15 cellular contexts compared by ENCODE assay signal in the genomic region with DNA sequence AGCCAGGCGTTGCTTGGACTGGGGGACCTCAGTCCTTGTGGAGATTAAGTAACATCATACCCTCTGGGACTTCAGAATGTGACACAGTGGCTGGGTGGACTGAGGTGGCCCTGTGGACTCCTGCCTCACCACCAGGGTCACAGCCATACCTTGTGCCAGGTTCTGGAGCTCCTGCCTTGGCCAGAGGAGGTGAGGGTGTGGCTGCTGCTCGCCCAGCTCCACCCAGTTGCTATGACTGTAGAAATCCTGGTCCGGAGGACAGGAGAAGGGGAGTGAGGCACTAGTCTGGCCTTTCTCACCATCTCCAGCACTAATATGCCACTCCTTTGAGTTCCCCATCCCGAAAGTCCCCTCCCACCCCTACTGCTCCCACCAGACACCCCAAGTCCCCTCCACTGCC. TPM values are rescaled to one million over a fixed set of nuclear protein-coding genes. Genes with fewer than 3 reads are reported as not detected.
DNase-seq lines count a peak whose midpoint lies in the region; ATAC-seq lines count a peak whose summit lies in the region.
"Had no signal": no experiment of that assay in that cellular context is flagged by ENCODE, and none has a peak within 500 bp of the region (broad histone marks: within the 10 kb centered on the region; RNA-seq: fewer than 3 reads in every experiment).

No MANE protein-coding gene starts in this region.

- intact Hi-C loops in activated CD4-positive, alpha-beta memory T cell treated with anti-CD3 and anti-CD28 coated beads for 36 hours (cut with micrococcal nuclease), result loop anchor here (5.0 kb wide), 1 partner anchor 47 kb away; no protein-coding TSS in a partner anchor
- intact Hi-C loops in left colon (cut with DNase I, micrococcal nuclease), result no loop called here

- peaks cover 19% of the 10 kb centered on the region for H3K36me3 Mint-ChIP-seq in activated CD4-positive, alpha-beta memory T cell treated with anti-CD3 and anti-CD28 coated beads, Interleukin-2, amount 10 ng/mL, durations not matched to agents 7 days and 5 days (ENCODE audit: low read depth)
- peaks cover 8% of the 10 kb centered on the region for H3K36me3 Mint-ChIP-seq in activated CD4-positive, alpha-beta memory T cell treated with anti-CD3 and anti-CD28 coated beads for 36 hours
- peaks cover 13 to 26% of the 10 kb centered on the region in 2 donors for H3K36me3 Mint-ChIP-seq in stimulated activated naive B cell treated with anti-CD40 and anti-IgM and Interleukin-4, amounts not matched to agents 10 μg/mL and 1 μg/mL and 100 μg/mL, for 72 hours

- H3K9me3 Mint-ChIP-seq in activated CD4-positive, alpha-beta memory T cell treated with anti-CD3 and anti-CD28 coated beads, Interleukin-2, amount 10 ng/mL, durations not matched to agents 7 days and 5 days, result no peaks in the 10 kb centered on the region
- no peaks in the 10 kb centered on the region for H3K9me3 Mint-ChIP-seq in activated CD4-positive, alpha-beta memory T cell treated with anti-CD3 and anti-CD28 coated beads for 36 hours
- H3K9me3 Mint-ChIP-seq in stimulated activated naive B cell treated with anti-CD40 and anti-IgM and Interleukin-4, amounts not matched to agents 10 μg/mL and 1 μg/mL and 100 μg/mL, for 72 hours, result no peaks in the 10 kb centered on the region
- H3K9me3 Mint-ChIP-seq: effector memory CD8-positive, alpha-beta T cell had no signal

- ATAC-seq in left colon, result peak; percentile 69
- ATAC-seq in stimulated activated naive B cell treated with anti-CD40 and anti-IgM and Interleukin-4, amounts not matched to agents 10 μg/mL and 1 μg/mL and 100 μg/mL, for 72 hours (replicated peaks), result no peak
- ATAC-seq: effector memory CD8-positive, alpha-beta T cell; naive thymus-derived CD4-positive, alpha-beta T cell had no signal

- CTCF ChIA-PET in activated CD4-positive, alpha-beta memory T cell treated with anti-CD3 and anti-CD28 coated beads, Interleukin-2, amount 10 ng/mL, durations not matched to agents 7 days and 5 days (lab: Charles Lee), result interaction anchor here (0.5 to 1.2 kb wide), 4 partner anchors 11 to 1483 kb away, joined by 3 to 4 read pairs (median 3); a partner anchor contains a TSS
- CTCF ChIA-PET in activated CD4-positive, alpha-beta memory T cell treated with anti-CD3 and anti-CD28 coated beads for 36 hours (lab: Charles Lee), result interaction anchor here (1.9 kb wide), 1 partner anchor 16 kb away, joined by 7 read pairs; no protein-coding TSS in a partner anchor

- peak overlapping the region; percentile 63 for H3K27ac Mint-ChIP-seq in activated CD4-positive, alpha-beta memory T cell treated with anti-CD3 and anti-CD28 coated beads, Interleukin-2, amount 10 ng/mL, durations not matched to agents 7 days and 5 days
- no peak overlapping the region for H3K27ac Mint-ChIP-seq in activated CD4-positive, alpha-beta memory T cell treated with anti-CD3 and anti-CD28 coated beads for 36 hours
- H3K27ac Mint-ChIP-seq in stimulated activated naive B cell treated with anti-CD40 and anti-IgM and Interleukin-4, amounts not matched to agents 10 μg/mL and 1 μg/mL and 100 μg/mL, for 72 hours, result peak overlapping the region; percentile 86

- DNase-seq in activated CD4-positive, alpha-beta memory T cell treated with anti-CD3 and anti-CD28 coated beads, Interleukin-2, amount 10 ng/mL, durations not matched to agents 7 days and 5 days, result no peak
- DNase-seq in activated CD4-positive, alpha-beta memory T cell treated with anti-CD3 and anti-CD28 coated beads for 36 hours, result no peak
- DNase-seq in SW480 (ENCODE audit: low spot score), result peak; percentile 48
- DNase-seq in left colon, result peak; percentile 69 to 80
- DNase-seq in stimulated activated naive B cell treated with anti-CD40 and anti-IgM and Interleukin-4, amounts not matched to agents 10 μg/mL and 1 μg/mL and 100 μg/mL, for 72 hours, result no peak
- no peak for DNase-seq in NCI-H2081 (lab: John Stamatoyannopoulos, UW)
- no peak for DNase-seq in NCI-H2029 treated with DMSO at 0.1 percent for 48 hours (lab: John Stamatoyannopoulos, UW)
- DNase-seq in stimulated activated naive CD4-positive, alpha-beta T cell (lab: John Stamatoyannopoulos, UW), result no peak
- DNase-seq: activated naive CD4-positive, alpha-beta T cell treated with anti-CD3 and anti-CD28 coated beads, Interleukin-2, amount 50 U/mL, for 16 hours; effector memory CD8-positive, alpha-beta T cell; left ventricle myocardium inferior; naive thymus-derived CD4-positive, alpha-beta T cell; retina; testis had no signal

- H3K4me1 Mint-ChIP-seq in activated CD4-positive, alpha-beta memory T cell treated with anti-CD3 and anti-CD28 coated beads, Interleukin-2, amount 10 ng/mL, durations not matched to agents 7 days and 5 days, result peaks cover 56% of the 10 kb centered on the region
- H3K4me1 Mint-ChIP-seq in activated CD4-positive, alpha-beta memory T cell treated with anti-CD3 and anti-CD28 coated beads for 36 hours (ENCODE audit: low read depth), result peaks cover 44% of the 10 kb centered on the region
- peaks cover 29 to 38% of the 10 kb centered on the region in 2 donors for H3K4me1 Mint-ChIP-seq in stimulated activated naive B cell treated with anti-CD40 and anti-IgM and Interleukin-4, amounts not matched to agents 10 μg/mL and 1 μg/mL and 100 μg/mL, for 72 hours

- no peak overlapping the region for H3K4me3 Mint-ChIP-seq in activated CD4-positive, alpha-beta memory T cell treated with anti-CD3 and anti-CD28 coated beads, Interleukin-2, amount 10 ng/mL, durations not matched to agents 7 days and 5 days
- H3K4me3 Mint-ChIP-seq in activated CD4-positive, alpha-beta memory T cell treated with anti-CD3 and anti-CD28 coated beads for 36 hours, result no peak overlapping the region
- no peak overlapping the region for H3K4me3 Mint-ChIP-seq in stimulated activated naive B cell treated with anti-CD40 and anti-IgM and Interleukin-4, amounts not matched to agents 10 μg/mL and 1 μg/mL and 100 μg/mL, for 72 hours

- H3K27me3 Mint-ChIP-seq in activated CD4-positive, alpha-beta memory T cell treated with anti-CD3 and anti-CD28 coated beads, Interleukin-2, amount 10 ng/mL, durations not matched to agents 7 days and 5 days, result no peaks in the 10 kb centered on the region
- H3K27me3 Mint-ChIP-seq in activated CD4-positive, alpha-beta memory T cell treated with anti-CD3 and anti-CD28 coated beads for 36 hours, result no peaks in the 10 kb centered on the region
- H3K27me3 Mint-ChIP-seq in stimulated activated naive B cell treated with anti-CD40 and anti-IgM and Interleukin-4, amounts not matched to agents 10 μg/mL and 1 μg/mL and 100 μg/mL, for 72 hours, result no peaks in the 10 kb centered on the region
- H3K27me3 Mint-ChIP-seq: effector memory CD8-positive, alpha-beta T cell; naive thymus-derived CD4-positive, alpha-beta T cell had no signal

- POLR2A ChIA-PET in activated CD4-positive, alpha-beta memory T cell treated with anti-CD3 and anti-CD28 coated beads, Interleukin-2, amount 10 ng/mL, durations not matched to agents 7 days and 5 days (lab: Charles Lee), result interaction anchor here (0.9 to 8.2 kb wide), 7 partner anchors 10 to 122 kb away, joined by 3 to 103 read pairs (median 5); a partner anchor contains a TSS
- POLR2A ChIA-PET in activated CD4-positive, alpha-beta memory T cell treated with anti-CD3 and anti-CD28 coated beads for 36 hours (lab: Charles Lee), result interaction anchor here (0.9 kb wide), 1 partner anchor 37 kb away, joined by 3 read pairs; no protein-coding TSS in a partner anchor

RNA-seq across cellular contexts. Expression of a gene that starts 1.9 kb away (rescaled TPM):
- 10 to 100 TPM; 11.0 to 12.2 TPM for total RNA-seq in activated CD4-positive, alpha-beta memory T cell treated with anti-CD3 and anti-CD28 coated beads, Interleukin-2, amount 10 ng/mL, durations not matched to agents 7 days and 5 days
- 1 to 10 TPM; 2.0 to 2.1 TPM for total RNA-seq in activated CD4-positive, alpha-beta memory T cell treated with anti-CD3 and anti-CD28 coated beads for 36 hours
- total RNA-seq in left colon, result 10 to 100 TPM; 11.4 to 11.8 TPM
- total RNA-seq: SJSA1 had no signal

RNA-seq across cellular contexts. Expression of a gene that starts 12.7 kb away (rescaled TPM):
- total RNA-seq in activated CD4-positive, alpha-beta memory T cell treated with anti-CD3 and anti-CD28 coated beads, Interleukin-2, amount 10 ng/mL, durations not matched to agents 7 days and 5 days, result 10 to 100 TPM; 10.7 to 14.6 TPM
- 10 to 100 TPM; 11.3 to 13.2 TPM for total RNA-seq in activated CD4-positive, alpha-beta memory T cell treated with anti-CD3 and anti-CD28 coated beads for 36 hours
- 1 to 10 TPM; 3.2 to 3.9 TPM for total RNA-seq in left colon
- total RNA-seq: left ventricle myocardium inferior had no signal

RNA-seq across cellular contexts. Expression of a gene that starts 20.4 kb away (rescaled TPM):
- 10 to 100 TPM; 84.1 to 88.4 TPM for total RNA-seq in activated CD4-positive, alpha-beta memory T cell treated with anti-CD3 and anti-CD28 coated beads, Interleukin-2, amount 10 ng/mL, durations not matched to agents 7 days and 5 days
- 100 to 1,000 TPM; 141 to 153 TPM for total RNA-seq in activated CD4-positive, alpha-beta memory T cell treated with anti-CD3 and anti-CD28 coated beads for 36 hours
- 10 to 100 TPM; 35.3 to 58.1 TPM for total RNA-seq in left colon

RNA-seq across cellular contexts. Expression of a gene that starts 31.6 kb away (rescaled TPM):
- 100 to 1,000 TPM; 100 to 108 TPM for total RNA-seq in activated CD4-positive, alpha-beta memory T cell treated with anti-CD3 and anti-CD28 coated beads, Interleukin-2, amount 10 ng/mL, durations not matched to agents 7 days and 5 days
- total RNA-seq in activated CD4-positive, alpha-beta memory T cell treated with anti-CD3 and anti-CD28 coated beads for 36 hours, result 100 to 1,000 TPM; 142 to 143 TPM
- total RNA-seq in left colon, result 10 to 100 TPM; 33.0 to 33.5 TPM

RNA-seq across cellular contexts. Expression of a gene that starts 35.4 kb away (rescaled TPM):
- 10 to 100 TPM; 60.1 to 63.2 TPM for total RNA-seq in activated CD4-positive, alpha-beta memory T cell treated with anti-CD3 and anti-CD28 coated beads, Interleukin-2, amount 10 ng/mL, durations not matched to agents 7 days and 5 days
- total RNA-seq in activated CD4-positive, alpha-beta memory T cell treated with anti-CD3 and anti-CD28 coated beads for 36 hours, result 10 to 100 TPM; 80.9 to 83.8 TPM
- total RNA-seq in left colon, result 10 to 100 TPM; 18.7 to 26.9 TPM

Comparison
In these comparisons a context has a peak if more than half of its experiments do, and no peak if none do; other contexts are left out.
1. DNase-seq: peak in SW480 (single experiment) and left colon (2 of 2); none in activated CD4-positive, alpha-beta memory T cell treated with anti-CD3 and anti-CD28 coated beads, Interleukin-2, amount 10 ng/mL, durations not matched to agents 7 days and 5 days (single experiment), activated CD4-positive, alpha-beta memory T cell treated with anti-CD3 and anti-CD28 coated beads for 36 hours (single experiment), stimulated activated naive B cell treated with anti-CD40 and anti-IgM and Interleukin-4, amounts not matched to agents 10 μg/mL and 1 μg/mL and 100 μg/mL, for 72 hours (single experiment), NCI-H2081 (0 of 2), NCI-H2029 treated with DMSO at 0.1 percent for 48 hours (single experiment) and stimulated activated naive CD4-positive, alpha-beta T cell (0 of 6).